ENCODE assay signal across 21 cellular contexts in the genomic region with DNA sequence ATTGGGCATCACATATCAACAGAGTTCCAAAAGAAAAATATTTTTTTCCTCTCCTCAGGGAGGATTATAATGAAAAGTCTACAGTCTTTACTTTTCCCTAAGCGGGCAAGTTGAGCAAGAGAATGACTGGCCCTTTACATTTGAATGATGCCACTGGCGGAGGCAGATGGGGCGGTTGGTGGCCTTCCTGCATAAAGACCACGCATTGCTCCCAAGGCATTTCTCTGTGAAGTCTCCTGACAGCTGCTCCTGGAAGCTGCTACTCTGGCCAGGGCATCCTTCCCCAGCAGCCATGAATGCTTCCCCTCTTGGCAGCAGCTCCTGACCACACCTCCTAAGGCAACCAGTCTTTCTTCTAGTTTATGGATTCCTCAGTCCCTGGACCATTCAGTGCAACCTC.
"Had no signal": no experiment of that assay in that cellular context is flagged by ENCODE, and none has a peak within 500 bp of the region (broad histone marks: within the 10 kb centered on the region; RNA-seq: fewer than 3 reads in every experiment).

No MANE protein-coding gene starts in this region.

- H3K36me3 ChIP-seq: brain microvascular endothelial cell, colonic mucosa, lower lobe of right lung, tibial artery had no signal

- H3K4me1 ChIP-seq: colonic mucosa, lower lobe of right lung, tibial artery had no signal

- H3K27ac ChIP-seq: brain microvascular endothelial cell, colonic mucosa, lower lobe of right lung, tibial artery had no signal

- ATAC-seq: activated CD8-positive, alpha-beta T cell treated with anti-CD3 and anti-CD28 coated beads, Interleukin-2, amount 10 ng/mL, durations not matched to agents 7 days and 5 days; lower lobe of right lung; natural killer cell treated with Interleukin-12 subunit alpha and Interleukin-12 subunit beta and Interleukin-15 and Interleukin-18, amount 100 ng/mL, for 72 hours; stimulated activated naive CD8-positive, alpha-beta T cell treated with anti-CD3 and anti-CD28 coated beads, Interleukin-15, Interleukin-2, amounts not matched to agents 100 U/mL and 50 U/mL, for 24 hours had no signal

- FAIRE-seq: keratinocyte had no signal

- H3K9me3 ChIP-seq: colonic mucosa, lower lobe of right lung, tibial artery had no signal

- H3K4me3 ChIP-seq: colonic mucosa, lower lobe of right lung, tibial artery had no signal

- DNase-seq: activated CD4-positive, alpha-beta T cell treated with anti-CD3 and anti-CD28 coated beads, Interleukin-2, amount 10 ng/mL, durations not matched to agents 24 days and 14 days; activated CD8-positive, alpha-beta T cell treated with anti-CD3 and anti-CD28 coated beads, Interleukin-2, amount 10 ng/mL, durations not matched to agents 7 days and 5 days; activated naive CD4-positive, alpha-beta T cell treated with anti-CD3 and anti-CD28 coated beads for 36 hours; activated T-cell treated with anti-CD3 and anti-CD28 coated beads, Interleukin-2, amount 50 U/mL, for 24 hours; anterior cingulate cortex; brain microvascular endothelial cell; central memory CD4-positive, alpha-beta T cell; colonic mucosa; erythroblast; foreskin melanocyte; lower lobe of right lung; nucleus accumbens; posterior cingulate gyrus; stimulated activated CD4-positive, alpha-beta T cell treated with anti-CD3 and anti-CD28 coated beads, Interleukin-1b, Interleukin-23, amount 100 ng/mL, for 48 hours; stimulated activated naive CD8-positive, alpha-beta T cell treated with anti-CD3 and anti-CD28 coated beads, Interleukin-15, Interleukin-2, amounts not matched to agents 100 U/mL and 50 U/mL, for 24 hours; substantia nigra; T-helper 1 cell; T-helper 9 cell; tibial artery had no signal

- H3K27me3 ChIP-seq: brain microvascular endothelial cell, colonic mucosa, tibial artery had no signal
